ENCODE assay signal across 1 cellular context in genomic region chr13:23466144-23467002, GRCh38.
TF ChIP-seq lines count a peak whose summit lies in the region.

No MANE protein-coding gene starts in this region.

TF ChIP-seq in GM12878, 131 proteins besides CTCF, POLR2A, EP300 and RAD21 (continued from another document):
- no peak for TF ChIP-seq CUX1 (IDR thresholded peaks at IDR 0.05; ENCODE audit: insufficient replicate concordance, low read depth, low read length)
- TF ChIP-seq NR2C1 (IDR thresholded peaks at IDR 0.05), result no peak
- TF ChIP-seq ZBED1 (IDR thresholded peaks at IDR 0.05; ENCODE audit: borderline replicate concordance), result no peak
- TF ChIP-seq MYB (IDR thresholded peaks at IDR 0.05; ENCODE audit: borderline replicate concordance, low read depth, low read length), result no peak
- TF ChIP-seq CEBPZ (IDR thresholded peaks at IDR 0.05; ENCODE audit: low read depth, low read length), result no peak
- TF ChIP-seq MYC (IDR thresholded peaks at IDR 0.05; ENCODE audit: insufficient read depth, insufficient read length, insufficient replicate concordance, low read length, severe bottlenecking), result no peak
- TF ChIP-seq BHLHE40 (IDR thresholded peaks at IDR 0.05; ENCODE audit: borderline replicate concordance in 1 of 2, low read depth in 2 of 2, low read length in 1 of 2), result peak; percentile 51 to 81; a peak in 3 of 4 replicates
- TF ChIP-seq TBL1XR1 (IDR thresholded peaks at IDR 0.05; ENCODE audit: low read depth, low read length), result no peak
- no peak for TF ChIP-seq YBX1 (IDR thresholded peaks at IDR 0.05)
- no peak for TF ChIP-seq ATF3 (IDR thresholded peaks at IDR 0.05; ENCODE audit: borderline replicate concordance, extremely low read depth, low read depth, low read length)
